ENCODE assay signal across 1 cellular context in the genomic region with DNA sequence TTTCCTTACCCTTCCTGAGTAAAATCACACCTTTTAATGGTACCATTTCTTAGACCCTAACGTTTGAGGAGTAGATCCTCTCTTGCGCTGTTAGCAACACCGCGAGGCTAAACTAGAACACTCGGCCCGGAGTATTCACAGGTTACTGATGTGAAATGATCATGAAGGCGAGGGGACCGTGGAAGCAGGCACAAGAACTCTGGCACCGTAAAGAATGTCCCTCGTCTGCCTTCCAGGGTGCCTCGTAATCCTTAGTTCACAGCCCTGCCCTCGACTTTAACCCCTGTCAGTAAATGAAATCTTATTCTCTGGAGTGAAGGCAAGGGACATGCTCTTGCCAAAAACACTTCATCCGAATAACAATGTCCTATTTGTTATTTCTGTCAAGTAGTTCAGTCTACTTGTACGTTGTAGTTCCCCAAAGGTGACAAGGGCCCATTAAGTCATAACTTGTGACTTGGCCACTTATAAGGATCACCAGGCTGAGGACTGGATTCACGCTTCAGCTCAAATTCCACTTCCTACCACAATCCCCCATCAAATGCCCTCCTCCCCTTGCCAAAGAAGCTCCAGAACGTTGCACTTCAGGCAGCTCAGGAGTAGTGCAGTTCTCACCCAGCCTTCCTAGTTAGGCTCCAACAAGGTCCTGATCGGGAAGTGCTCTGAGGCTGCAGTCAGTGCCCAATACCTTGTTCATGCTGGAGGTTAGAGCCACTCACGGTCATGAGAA.
TF ChIP-seq lines count a peak whose summit lies in the region.

No MANE protein-coding gene starts in this region.

TF ChIP-seq in GM23338, 12 proteins besides CTCF, POLR2A, EP300 and RAD21 (continued from another document):
- TF ChIP-seq, protein P1, sequence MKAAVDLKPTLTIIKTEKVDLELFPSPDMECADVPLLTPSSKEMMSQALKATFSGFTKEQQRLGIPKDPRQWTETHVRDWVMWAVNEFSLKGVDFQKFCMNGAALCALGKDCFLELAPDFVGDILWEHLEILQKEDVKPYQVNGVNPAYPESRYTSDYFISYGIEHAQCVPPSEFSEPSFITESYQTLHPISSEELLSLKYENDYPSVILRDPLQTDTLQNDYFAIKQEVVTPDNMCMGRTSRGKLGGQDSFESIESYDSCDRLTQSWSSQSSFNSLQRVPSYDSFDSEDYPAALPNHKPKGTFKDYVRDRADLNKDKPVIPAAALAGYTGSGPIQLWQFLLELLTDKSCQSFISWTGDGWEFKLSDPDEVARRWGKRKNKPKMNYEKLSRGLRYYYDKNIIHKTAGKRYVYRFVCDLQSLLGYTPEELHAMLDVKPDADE (IDR thresholded peaks at IDR 0.05), result no peak
- no peak for TF ChIP-seq ZNF331 (CRISPR knock-in tag; IDR thresholded peaks at IDR 0.05; ENCODE audit: low read depth)
- TF ChIP-seq CREB1 (CRISPR knock-in tag; IDR thresholded peaks at IDR 0.05; ENCODE audit: low read depth), result no peak
- TF ChIP-seq, protein P2, sequence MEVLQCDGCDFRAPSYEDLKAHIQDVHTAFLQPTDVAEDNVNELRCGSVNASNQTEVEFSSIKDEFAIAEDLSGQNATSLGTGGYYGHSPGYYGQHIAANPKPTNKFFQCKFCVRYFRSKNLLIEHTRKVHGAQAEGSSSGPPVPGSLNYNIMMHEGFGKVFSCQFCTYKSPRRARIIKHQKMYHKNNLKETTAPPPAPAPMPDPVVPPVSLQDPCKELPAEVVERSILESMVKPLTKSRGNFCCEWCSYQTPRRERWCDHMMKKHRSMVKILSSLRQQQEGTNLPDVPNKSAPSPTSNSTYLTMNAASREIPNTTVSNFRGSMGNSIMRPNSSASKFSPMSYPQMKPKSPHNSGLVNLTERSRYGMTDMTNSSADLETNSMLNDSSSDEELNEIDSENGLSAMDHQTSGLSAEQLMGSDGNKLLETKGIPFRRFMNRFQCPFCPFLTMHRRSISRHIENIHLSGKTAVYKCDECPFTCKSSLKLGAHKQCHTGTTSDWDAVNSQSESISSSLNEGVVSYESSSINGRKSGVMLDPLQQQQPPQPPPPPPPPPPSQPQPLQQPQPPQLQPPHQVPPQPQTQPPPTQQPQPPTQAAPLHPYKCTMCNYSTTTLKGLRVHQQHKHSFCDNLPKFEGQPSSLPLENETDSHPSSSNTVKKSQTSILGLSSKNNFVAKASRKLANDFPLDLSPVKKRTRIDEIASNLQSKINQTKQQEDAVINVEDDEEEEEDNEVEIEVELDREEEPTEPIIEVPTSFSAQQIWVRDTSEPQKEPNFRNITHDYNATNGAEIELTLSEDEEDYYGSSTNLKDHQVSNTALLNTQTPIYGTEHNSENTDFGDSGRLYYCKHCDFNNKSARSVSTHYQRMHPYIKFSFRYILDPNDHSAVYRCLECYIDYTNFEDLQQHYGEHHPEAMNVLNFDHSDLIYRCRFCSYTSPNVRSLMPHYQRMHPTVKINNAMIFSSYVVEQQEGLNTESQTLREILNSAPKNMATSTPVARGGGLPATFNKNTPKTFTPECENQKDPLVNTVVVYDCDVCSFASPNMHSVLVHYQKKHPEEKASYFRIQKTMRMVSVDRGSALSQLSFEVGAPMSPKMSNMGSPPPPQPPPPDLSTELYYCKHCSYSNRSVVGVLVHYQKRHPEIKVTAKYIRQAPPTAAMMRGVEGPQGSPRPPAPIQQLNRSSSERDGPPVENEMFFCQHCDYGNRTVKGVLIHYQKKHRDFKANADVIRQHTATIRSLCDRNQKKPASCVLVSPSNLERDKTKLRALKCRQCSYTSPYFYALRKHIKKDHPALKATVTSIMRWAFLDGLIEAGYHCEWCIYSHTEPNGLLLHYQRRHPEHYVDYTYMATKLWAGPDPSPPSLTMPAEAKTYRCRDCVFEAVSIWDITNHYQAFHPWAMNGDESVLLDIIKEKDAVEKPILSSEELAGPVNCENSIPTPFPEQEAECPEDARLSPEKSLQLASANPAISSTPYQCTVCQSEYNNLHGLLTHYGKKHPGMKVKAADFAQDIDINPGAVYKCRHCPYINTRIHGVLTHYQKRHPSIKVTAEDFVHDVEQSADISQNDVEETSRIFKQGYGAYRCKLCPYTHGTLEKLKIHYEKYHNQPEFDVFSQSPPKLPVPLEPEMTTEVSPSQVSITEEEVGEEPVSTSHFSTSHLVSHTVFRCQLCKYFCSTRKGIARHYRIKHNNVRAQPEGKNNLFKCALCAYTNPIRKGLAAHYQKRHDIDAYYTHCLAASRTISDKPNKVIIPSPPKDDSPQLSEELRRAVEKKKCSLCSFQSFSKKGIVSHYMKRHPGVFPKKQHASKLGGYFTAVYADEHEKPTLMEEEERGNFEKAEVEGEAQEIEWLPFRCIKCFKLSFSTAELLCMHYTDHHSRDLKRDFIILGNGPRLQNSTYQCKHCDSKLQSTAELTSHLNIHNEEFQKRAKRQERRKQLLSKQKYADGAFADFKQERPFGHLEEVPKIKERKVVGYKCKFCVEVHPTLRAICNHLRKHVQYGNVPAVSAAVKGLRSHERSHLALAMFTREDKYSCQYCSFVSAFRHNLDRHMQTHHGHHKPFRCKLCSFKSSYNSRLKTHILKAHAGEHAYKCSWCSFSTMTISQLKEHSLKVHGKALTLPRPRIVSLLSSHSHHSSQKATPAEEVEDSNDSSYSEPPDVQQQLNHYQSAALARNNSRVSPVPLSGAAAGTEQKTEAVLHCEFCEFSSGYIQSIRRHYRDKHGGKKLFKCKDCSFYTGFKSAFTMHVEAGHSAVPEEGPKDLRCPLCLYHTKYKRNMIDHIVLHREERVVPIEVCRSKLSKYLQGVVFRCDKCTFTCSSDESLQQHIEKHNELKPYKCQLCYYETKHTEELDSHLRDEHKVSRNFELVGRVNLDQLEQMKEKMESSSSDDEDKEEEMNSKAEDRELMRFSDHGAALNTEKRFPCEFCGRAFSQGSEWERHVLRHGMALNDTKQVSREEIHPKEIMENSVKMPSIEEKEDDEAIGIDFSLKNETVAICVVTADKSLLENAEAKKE (CRISPR knock-in tag; IDR thresholded peaks at IDR 0.05), result no peak
- TF ChIP-seq EZH2phosphoT487 (IDR thresholded peaks at IDR 0.05; ENCODE audit: unreplicated experiment), result no peak
- TF ChIP-seq POLR2AphosphoS5 (IDR thresholded peaks at IDR 0.05; ENCODE audit: low read depth), result no peak
- TF ChIP-seq NANOG (IDR thresholded peaks at IDR 0.05; ENCODE audit: borderline replicate concordance), result no peak
